ENCODE assay signal across 1 cellular context in the genomic region with DNA sequence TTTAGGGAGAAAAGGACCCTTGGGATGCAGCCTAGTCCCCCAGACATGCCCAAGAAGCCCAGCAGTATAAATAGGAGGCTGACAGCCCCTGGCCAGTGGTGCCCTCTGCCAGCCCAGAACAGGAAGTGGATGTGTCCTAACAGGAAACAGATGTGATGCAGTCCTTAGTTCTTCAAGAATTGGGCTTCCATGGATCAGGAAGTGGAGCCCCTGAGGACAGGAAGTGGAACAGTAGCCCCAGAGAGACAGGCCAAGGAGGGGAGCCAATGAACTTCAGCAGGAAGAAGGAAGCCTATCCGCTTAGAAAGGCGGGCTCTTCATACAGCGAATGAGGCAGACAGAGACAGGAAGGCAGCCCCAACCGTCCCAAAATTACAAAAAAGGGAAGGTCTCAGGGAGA.
TF ChIP-seq lines count a peak whose summit lies in the region.

No MANE protein-coding gene starts in this region.

TF ChIP-seq in IMR-90, 13 proteins besides CTCF, POLR2A, EP300 and RAD21 (continued from another document):
- no peak for TF ChIP-seq FOS (IDR thresholded peaks at IDR 0.05; ENCODE audit: low read depth, low read length)
- TF ChIP-seq RCOR1 (IDR thresholded peaks at IDR 0.05; ENCODE audit: insufficient replicate concordance, low read length): no peak
- TF ChIP-seq MAFK (IDR thresholded peaks at IDR 0.05; ENCODE audit: low read depth, low read length): no peak
- no peak for TF ChIP-seq MAZ (IDR thresholded peaks at IDR 0.05; ENCODE audit: borderline replicate concordance, low read depth, low read length)
- no peak for TF ChIP-seq CHD1 (IDR thresholded peaks at IDR 0.05; ENCODE audit: low read depth, low read length)
- TF ChIP-seq MXI1 (IDR thresholded peaks at IDR 0.05; ENCODE audit: borderline replicate concordance, low read depth, low read length): no peak
